1 cellular context compared by ENCODE assay signal in the genomic region with DNA sequence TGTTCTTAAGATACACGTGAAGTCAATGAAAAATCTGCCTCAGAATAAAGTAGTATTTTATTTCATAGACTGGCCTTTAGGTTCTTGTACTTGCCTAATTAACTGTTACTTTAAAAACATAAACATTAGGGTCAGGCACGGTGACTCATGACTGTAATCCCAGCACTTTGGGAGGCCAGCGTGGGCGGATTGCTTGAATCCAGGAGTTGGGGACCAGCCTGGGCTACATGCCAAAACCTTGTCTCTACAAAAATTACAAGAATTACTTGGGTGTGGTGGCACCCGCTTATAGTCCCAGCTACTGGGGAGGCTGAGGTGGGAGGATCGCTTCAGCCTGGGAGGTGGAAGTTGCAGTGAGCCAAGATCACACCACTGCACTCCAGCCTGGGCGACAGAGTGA.
TF ChIP-seq lines count a peak whose summit lies in the region.

No MANE protein-coding gene starts in this region.

TF ChIP-seq in HEK293, 187 proteins besides CTCF, POLR2A, EP300 and RAD21 (continued from another document and continues in another):
- TF ChIP-seq TSHZ1 (tag by site-specific recombination; IDR thresholded peaks at IDR 0.05; ENCODE audit: borderline replicate concordance) (no peak), ZSCAN5A (tag by site-specific recombination; IDR thresholded peaks at IDR 0.05) (no peak), ZBTB26 (tag by site-specific recombination; optimal IDR thresholded peaks at IDR 0.05) (no peak), BCL11B (tag by site-specific recombination; IDR thresholded peaks at IDR 0.05; ENCODE audit: low read depth) (no peak), ZNF596 (tag by site-specific recombination; IDR thresholded peaks at IDR 0.05) (no peak), ZFHX2 (tag by site-specific recombination; conservative IDR thresholded peaks at IDR 0.05) (peak; percentile 69), ZNF148 (tag by site-specific recombination; IDR thresholded peaks at IDR 0.05; ENCODE audit: borderline replicate concordance) (no peak), YY1 (tag by site-specific recombination; IDR thresholded peaks at IDR 0.05) (no peak), ZNF23 (tag by site-specific recombination; IDR thresholded peaks at IDR 0.05; ENCODE audit: borderline replicate concordance) (no peak), ZFP3 (tag by site-specific recombination; IDR thresholded peaks at IDR 0.05; ENCODE audit: low read depth) (no peak), PRDM2 (tag by site-specific recombination; IDR thresholded peaks at IDR 0.05; ENCODE audit: borderline replicate concordance) (no peak), ZNF571 (tag by site-specific recombination; IDR thresholded peaks at IDR 0.05) (no peak), MEIS1 (CRISPR knock-in tag; IDR thresholded peaks at IDR 0.05; ENCODE audit: borderline replicate concordance) (no peak), ZSCAN23 (tag by site-specific recombination; IDR thresholded peaks at IDR 0.05) (no peak), ZFP41 (tag by site-specific recombination; IDR thresholded peaks at IDR 0.05; ENCODE audit: borderline replicate concordance) (no peak), IKZF3 (tag by site-specific recombination; IDR thresholded peaks at IDR 0.05) (0 out of 2 replicates have a peak, but pooled peaks have one; percentile 30), ZBTB20 (tag by site-specific recombination; IDR thresholded peaks at IDR 0.05) (no peak), ZNF621 (tag by site-specific recombination; IDR thresholded peaks at IDR 0.05) (no peak), ZNF792 (tag by site-specific recombination; IDR thresholded peaks at IDR 0.05) (no peak), ZNF560 (tag by site-specific recombination; IDR thresholded peaks at IDR 0.05; ENCODE audit: borderline replicate concordance) (no peak), ZNF366 (tag by site-specific recombination; conservative IDR thresholded peaks at IDR 0.05) (peak; percentile 46), ZNF473 (tag by site-specific recombination; IDR thresholded peaks at IDR 0.05) (no peak), ZNF830 (tag by site-specific recombination; IDR thresholded peaks at IDR 0.05; ENCODE audit: low read depth) (no peak), ZNF266 (tag by site-specific recombination; IDR thresholded peaks at IDR 0.05; ENCODE audit: low read depth) (no peak), ZNF670 (tag by site-specific recombination; IDR thresholded peaks at IDR 0.05; ENCODE audit: low read depth) (no peak), ZNF423 (tag by site-specific recombination; IDR thresholded peaks at IDR 0.05) (no peak), ZNF785 (tag by site-specific recombination; IDR thresholded peaks at IDR 0.05) (no peak), TRIM28 (IDR thresholded peaks at IDR 0.05; ENCODE audit: borderline replicate concordance, low read length) (no peak)
- TF ChIP-seq, protein P1, sequence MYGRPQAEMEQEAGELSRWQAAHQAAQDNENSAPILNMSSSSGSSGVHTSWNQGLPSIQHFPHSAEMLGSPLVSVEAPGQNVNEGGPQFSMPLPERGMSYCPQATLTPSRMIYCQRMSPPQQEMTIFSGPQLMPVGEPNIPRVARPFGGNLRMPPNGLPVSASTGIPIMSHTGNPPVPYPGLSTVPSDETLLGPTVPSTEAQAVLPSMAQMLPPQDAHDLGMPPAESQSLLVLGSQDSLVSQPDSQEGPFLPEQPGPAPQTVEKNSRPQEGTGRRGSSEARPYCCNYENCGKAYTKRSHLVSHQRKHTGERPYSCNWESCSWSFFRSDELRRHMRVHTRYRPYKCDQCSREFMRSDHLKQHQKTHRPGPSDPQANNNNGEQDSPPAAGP (tag by site-specific recombination; IDR thresholded peaks at IDR 0.05) = no peak
- TF ChIP-seq, protein P2, sequence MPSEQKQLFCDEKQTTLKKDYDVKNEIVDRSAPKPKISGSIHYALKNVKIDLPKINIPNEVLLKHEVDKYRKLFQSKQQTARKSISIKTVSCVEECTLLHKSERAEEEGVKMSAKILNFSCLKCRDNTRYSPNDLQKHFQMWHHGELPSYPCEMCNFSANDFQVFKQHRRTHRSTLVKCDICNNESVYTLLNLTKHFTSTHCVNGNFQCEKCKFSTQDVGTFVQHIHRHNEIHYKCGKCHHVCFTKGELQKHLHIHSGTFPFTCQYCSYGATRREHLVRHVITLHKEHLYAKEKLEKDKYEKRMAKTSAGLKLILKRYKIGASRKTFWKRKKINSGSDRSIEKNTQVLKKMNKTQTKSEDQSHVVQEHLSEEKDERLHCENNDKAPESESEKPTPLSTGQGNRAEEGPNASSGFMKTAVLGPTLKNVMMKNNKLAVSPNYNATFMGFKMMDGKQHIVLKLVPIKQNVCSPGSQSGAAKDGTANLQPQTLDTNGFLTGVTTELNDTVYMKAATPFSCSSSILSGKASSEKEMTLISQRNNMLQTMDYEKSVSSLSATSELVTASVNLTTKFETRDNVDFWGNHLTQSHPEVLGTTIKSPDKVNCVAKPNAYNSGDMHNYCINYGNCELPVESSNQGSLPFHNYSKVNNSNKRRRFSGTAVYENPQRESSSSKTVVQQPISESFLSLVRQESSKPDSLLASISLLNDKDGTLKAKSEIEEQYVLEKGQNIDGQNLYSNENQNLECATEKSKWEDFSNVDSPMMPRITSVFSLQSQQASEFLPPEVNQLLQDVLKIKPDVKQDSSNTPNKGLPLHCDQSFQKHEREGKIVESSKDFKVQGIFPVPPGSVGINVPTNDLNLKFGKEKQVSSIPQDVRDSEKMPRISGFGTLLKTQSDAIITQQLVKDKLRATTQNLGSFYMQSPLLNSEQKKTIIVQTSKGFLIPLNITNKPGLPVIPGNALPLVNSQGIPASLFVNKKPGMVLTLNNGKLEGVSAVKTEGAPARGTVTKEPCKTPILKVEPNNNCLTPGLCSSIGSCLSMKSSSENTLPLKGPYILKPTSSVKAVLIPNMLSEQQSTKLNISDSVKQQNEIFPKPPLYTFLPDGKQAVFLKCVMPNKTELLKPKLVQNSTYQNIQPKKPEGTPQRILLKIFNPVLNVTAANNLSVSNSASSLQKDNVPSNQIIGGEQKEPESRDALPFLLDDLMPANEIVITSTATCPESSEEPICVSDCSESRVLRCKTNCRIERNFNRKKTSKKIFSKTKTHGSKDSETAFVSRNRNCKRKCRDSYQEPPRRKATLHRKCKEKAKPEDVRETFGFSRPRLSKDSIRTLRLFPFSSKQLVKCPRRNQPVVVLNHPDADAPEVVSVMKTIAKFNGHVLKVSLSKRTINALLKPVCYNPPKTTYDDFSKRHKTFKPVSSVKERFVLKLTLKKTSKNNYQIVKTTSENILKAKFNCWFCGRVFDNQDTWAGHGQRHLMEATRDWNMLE (tag by site-specific recombination; conservative IDR thresholded peaks at IDR 0.05; ENCODE audit: low read depth) = no peak
- TF ChIP-seq, protein P3, sequence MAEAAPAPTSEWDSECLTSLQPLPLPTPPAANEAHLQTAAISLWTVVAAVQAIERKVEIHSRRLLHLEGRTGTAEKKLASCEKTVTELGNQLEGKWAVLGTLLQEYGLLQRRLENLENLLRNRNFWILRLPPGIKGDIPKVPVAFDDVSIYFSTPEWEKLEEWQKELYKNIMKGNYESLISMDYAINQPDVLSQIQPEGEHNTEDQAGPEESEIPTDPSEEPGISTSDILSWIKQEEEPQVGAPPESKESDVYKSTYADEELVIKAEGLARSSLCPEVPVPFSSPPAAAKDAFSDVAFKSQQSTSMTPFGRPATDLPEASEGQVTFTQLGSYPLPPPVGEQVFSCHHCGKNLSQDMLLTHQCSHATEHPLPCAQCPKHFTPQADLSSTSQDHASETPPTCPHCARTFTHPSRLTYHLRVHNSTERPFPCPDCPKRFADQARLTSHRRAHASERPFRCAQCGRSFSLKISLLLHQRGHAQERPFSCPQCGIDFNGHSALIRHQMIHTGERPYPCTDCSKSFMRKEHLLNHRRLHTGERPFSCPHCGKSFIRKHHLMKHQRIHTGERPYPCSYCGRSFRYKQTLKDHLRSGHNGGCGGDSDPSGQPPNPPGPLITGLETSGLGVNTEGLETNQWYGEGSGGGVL (tag by site-specific recombination; IDR thresholded peaks at IDR 0.05) = no peak
